Comparison of ENCODE assay signal across 1 cellular context in the genomic region with DNA sequence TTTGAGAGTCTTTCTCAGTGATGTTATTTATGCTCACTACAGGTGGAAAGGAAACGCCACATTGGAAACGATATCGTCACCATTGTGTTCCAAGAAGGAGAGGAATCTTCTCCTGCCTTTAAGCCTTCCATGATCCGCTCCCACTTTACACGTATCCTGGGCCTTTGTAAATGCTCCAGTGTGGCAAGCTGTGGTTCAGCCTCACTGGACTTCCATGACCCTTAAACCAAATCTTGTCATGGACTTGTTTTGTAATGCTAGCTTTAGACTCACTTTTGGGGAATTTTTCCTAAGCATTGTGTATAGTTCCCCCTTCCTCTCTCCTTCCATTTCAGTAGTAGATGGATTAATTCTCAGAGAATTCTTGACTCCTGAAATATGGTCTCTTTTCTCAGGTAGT.
TF ChIP-seq lines count a peak whose summit lies in the region.

No MANE protein-coding gene starts in this region.

TF ChIP-seq in endothelial cell of umbilical vein, 7 proteins besides CTCF, POLR2A, EP300 and RAD21 (continued from another document):
- TF ChIP-seq, protein P1, sequence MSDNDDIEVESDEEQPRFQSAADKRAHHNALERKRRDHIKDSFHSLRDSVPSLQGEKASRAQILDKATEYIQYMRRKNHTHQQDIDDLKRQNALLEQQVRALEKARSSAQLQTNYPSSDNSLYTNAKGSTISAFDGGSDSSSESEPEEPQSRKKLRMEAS (IDR thresholded peaks at IDR 0.05; ENCODE audit: insufficient read depth, insufficient read length), result no peak
- TF ChIP-seq FOS (IDR thresholded peaks at IDR 0.05; ENCODE audit: borderline replicate concordance, insufficient read depth, low read length), result no peak
